Comparison of ENCODE assay signal across 1 cellular context in the genomic region with DNA sequence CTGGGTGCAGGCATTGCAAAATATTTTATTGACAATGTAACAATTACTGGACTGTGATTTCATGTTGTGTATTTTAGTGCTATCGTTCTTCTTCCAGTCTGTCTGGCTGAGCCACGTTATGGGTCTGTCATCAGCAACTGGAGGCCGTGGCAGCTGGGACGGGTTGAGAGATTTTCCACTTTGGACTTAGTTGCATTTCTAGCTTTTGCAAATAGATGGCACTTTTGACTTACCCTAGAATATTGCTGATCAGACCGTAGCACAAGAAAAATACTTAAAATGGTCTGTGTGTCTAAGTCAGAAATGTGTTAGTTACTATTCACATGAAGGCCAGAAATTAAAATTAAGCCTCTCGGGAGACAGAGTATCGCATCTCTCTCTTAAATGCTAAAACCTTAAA.
TF ChIP-seq lines count a peak whose summit lies in the region.

No MANE protein-coding gene starts in this region.

TF ChIP-seq in H1, 55 proteins besides CTCF, POLR2A, EP300 and RAD21 (continued from another document):
- TF ChIP-seq RFX5 (IDR thresholded peaks at IDR 0.05; ENCODE audit: borderline replicate concordance, low read depth, low read length) (no peak), BRCA1 (IDR thresholded peaks at IDR 0.05; ENCODE audit: low read depth, low read length) (no peak)
- TF ChIP-seq, protein P1, sequence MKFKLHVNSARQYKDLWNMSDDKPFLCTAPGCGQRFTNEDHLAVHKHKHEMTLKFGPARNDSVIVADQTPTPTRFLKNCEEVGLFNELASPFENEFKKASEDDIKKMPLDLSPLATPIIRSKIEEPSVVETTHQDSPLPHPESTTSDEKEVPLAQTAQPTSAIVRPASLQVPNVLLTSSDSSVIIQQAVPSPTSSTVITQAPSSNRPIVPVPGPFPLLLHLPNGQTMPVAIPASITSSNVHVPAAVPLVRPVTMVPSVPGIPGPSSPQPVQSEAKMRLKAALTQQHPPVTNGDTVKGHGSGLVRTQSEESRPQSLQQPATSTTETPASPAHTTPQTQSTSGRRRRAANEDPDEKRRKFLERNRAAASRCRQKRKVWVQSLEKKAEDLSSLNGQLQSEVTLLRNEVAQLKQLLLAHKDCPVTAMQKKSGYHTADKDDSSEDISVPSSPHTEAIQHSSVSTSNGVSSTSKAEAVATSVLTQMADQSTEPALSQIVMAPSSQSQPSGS (IDR thresholded peaks at IDR 0.05; ENCODE audit: low read length): no peak
